Comparison of ENCODE assay signal across 8 cellular contexts in the genomic region with DNA sequence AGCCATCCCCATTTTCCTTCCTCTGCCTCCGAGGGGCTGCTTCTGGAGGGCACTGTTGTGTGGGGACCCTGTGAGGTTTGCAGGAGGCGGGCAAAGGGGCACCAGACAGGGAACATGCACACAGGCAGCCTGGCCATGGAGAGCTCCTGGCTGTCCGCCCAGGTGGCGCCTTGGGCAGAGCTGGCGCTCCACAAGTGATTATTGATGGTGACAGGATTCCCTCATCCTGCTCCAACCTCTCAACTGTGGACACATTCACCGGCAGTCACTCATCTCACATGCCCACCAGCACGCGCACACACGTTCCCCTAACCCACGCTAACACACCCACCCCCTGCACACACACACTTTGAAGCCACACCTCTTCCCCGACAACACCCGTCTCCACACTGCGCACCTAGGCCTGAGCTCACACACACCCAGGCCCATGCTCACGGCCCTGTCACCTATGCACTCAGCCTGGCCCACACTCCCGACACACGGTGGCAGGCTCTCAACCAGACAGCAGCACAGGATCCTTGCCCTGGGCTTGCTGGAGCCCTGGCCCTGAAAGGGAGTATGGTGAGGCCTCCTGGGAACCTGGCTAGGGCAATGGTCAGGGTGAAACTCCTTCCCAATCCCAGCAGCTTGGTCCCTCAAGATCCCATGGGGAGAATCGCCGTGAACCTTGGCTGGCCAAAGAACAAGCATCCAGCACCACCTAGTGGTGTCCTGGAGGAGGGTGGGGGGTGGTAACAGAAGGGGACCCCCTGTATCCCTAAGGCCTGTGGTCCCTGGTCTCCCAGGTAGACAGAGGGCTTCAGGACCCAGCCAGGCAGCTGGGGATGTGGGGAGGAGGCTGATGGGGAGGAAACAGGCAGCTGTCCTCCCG. TPM values are rescaled to one million over a fixed set of nuclear protein-coding genes. Genes with fewer than 3 reads are reported as not detected.
DNase-seq lines count a peak whose midpoint lies in the region; ATAC-seq lines count a peak whose summit lies in the region.

No MANE protein-coding gene starts in this region.

- H3K27ac ChIP-seq in caudate nucleus (ENCODE audit: low read depth, low read length) = peak overlapping the region; percentile 58

- DNase-seq in ELR (ENCODE audit: low read depth) (peak; percentile 51), NCI-H1092 treated with DMSO at 0.1 percent for 48 hours (lab: John Stamatoyannopoulos, UW) (peak; percentile 21), caudate nucleus (lab: John Stamatoyannopoulos, UW) (peak in 25 of 61 donors; percentile 14 to 71 (median 44)), lung microvascular endothelial cell (ENCODE audit: low read depth in 2 of 2) (peak; percentile 57 to 70), NCI-H2029 (lab: John Stamatoyannopoulos, UW) (no peak), DMS79 (lab: John Stamatoyannopoulos, UW) (no peak)
- DNase-seq in NK-92 treated with Interleukin-12 subunit alpha and Interleukin-12 subunit beta, amount 100 ng/mL, for 24 hours (lab: John Stamatoyannopoulos, UW) = no peak

- no peak for ATAC-seq in HG02970 (IDR thresholded peaks at IDR 0.05; ENCODE audit: low FRiP score, unreplicated experiment)

RNA-seq across cellular contexts. Expression of a gene that starts 3.6 kb away (rescaled TPM):
- 0.65 and 2.8 TPM in 2 replicates for total RNA-seq in lung microvascular endothelial cell

RNA-seq across cellular contexts. Expression of a gene that starts 6.7 kb away (rescaled TPM):
- total RNA-seq in lung microvascular endothelial cell = under 0.01 and 0.60 TPM in 2 replicates

RNA-seq across cellular contexts. Expression of a gene that starts 16.0 kb away (rescaled TPM):
- total RNA-seq in lung microvascular endothelial cell = 3.2 and 3.3 TPM in 2 replicates

RNA-seq across cellular contexts. Expression of a gene that starts 28.0 kb away (rescaled TPM):
- total RNA-seq in lung microvascular endothelial cell = 0.60 and 1.7 TPM in 2 replicates

RNA-seq across cellular contexts. Expression of a gene that starts 34.9 kb away (rescaled TPM):
- 29.2 and 52.0 TPM in 2 replicates for total RNA-seq in lung microvascular endothelial cell

Comparison
In these comparisons a context has a peak if more than half of its experiments do, and no peak if none do; other contexts are left out.
1. DNase-seq: peak in ELR (single experiment), NCI-H1092 treated with DMSO at 0.1 percent for 48 hours (single experiment) and lung microvascular endothelial cell (2 of 2); none in NCI-H2029 (single experiment), NK-92 treated with Interleukin-12 subunit alpha and Interleukin-12 subunit beta, amount 100 ng/mL, for 24 hours (single experiment) and DMS79 (single experiment).